Comparison of ENCODE assay signal across 16 cellular contexts in the genomic region with DNA sequence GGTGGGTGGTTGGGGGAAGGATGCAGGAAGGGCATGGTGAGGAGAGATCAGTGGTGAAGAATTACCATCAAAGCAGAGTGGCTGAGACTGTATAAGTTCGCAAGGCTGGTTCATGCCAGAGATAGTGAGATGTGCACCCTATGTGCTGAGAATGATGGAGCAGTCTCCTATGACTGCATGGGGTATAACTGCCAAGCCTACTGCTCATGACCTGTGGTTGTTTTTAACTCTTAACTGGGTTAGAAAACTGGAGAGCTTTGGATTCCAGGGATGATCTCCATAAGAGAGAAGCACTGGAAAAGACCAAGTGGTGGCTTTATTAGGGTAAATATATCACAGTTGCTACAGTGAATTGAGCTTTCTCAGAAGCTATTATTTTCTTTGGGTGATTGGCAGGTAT. TPM values are rescaled to one million over a fixed set of nuclear protein-coding genes. Genes with fewer than 3 reads are reported as not detected.
"Had no signal": no experiment of that assay in that cellular context is flagged by ENCODE, and none has a peak within 500 bp of the region (broad histone marks: within the 10 kb centered on the region; RNA-seq: fewer than 3 reads in every experiment).

No MANE protein-coding gene starts in this region.

- H3K9me3 ChIP-seq: colonic mucosa, psoas muscle, transverse colon had no signal

- H3K27me3 ChIP-seq: cardiac muscle cell, colonic mucosa, transverse colon had no signal

- H3K9me3 Mint-ChIP-seq: activated naive CD8-positive, alpha-beta T cell treated with anti-CD3 and anti-CD28 coated beads for 36 hours; natural killer cell had no signal

- H3K27ac ChIP-seq: cardiac muscle cell, colonic mucosa, psoas muscle, transverse colon had no signal

- H3K4me1 ChIP-seq: colonic mucosa, psoas muscle, transverse colon had no signal

- H3K36me3 Mint-ChIP-seq: natural killer cell had no signal

- H3K4me1 Mint-ChIP-seq: activated naive CD8-positive, alpha-beta T cell treated with anti-CD3 and anti-CD28 coated beads for 36 hours; natural killer cell had no signal

- H3K4me3 Mint-ChIP-seq: activated naive CD8-positive, alpha-beta T cell treated with anti-CD3 and anti-CD28 coated beads for 36 hours; natural killer cell had no signal

- DNase-seq: activated naive CD8-positive, alpha-beta T cell treated with anti-CD3 and anti-CD28 coated beads for 36 hours; activated T-cell treated with anti-CD3 and anti-CD28 coated beads, Interleukin-2, amount 50 U/mL, for 1 hour; aorta; colonic mucosa; effector CD8-positive, alpha-beta T cell; hypothalamus; natural killer cell; occipital lobe; psoas muscle; stimulated activated CD4-positive, alpha-beta T cell treated with anti-CD3 and anti-CD28 coated beads, Interleukin-2, amount 100 ng/mL, for 24 hours; stimulated activated naive CD4-positive, alpha-beta T cell; substantia nigra; T-helper 2 cell; transverse colon had no signal

- ATAC-seq: natural killer cell, psoas muscle had no signal

- H3K27ac Mint-ChIP-seq: activated naive CD8-positive, alpha-beta T cell treated with anti-CD3 and anti-CD28 coated beads for 36 hours; natural killer cell had no signal

- H3K27me3 Mint-ChIP-seq: activated naive CD8-positive, alpha-beta T cell treated with anti-CD3 and anti-CD28 coated beads for 36 hours had no signal

- H3K4me3 ChIP-seq: cardiac muscle cell, colonic mucosa, lung, psoas muscle, transverse colon had no signal

- H3K36me3 ChIP-seq: colonic mucosa had no signal

RNA-seq across cellular contexts. Expression of a gene that starts 16.2 kb away (rescaled TPM):
- total RNA-seq: activated naive CD8-positive, alpha-beta T cell treated with anti-CD3 and anti-CD28 coated beads for 36 hours had no signal
